In genomic region chr18:13416848-13417247, GRCh38 we compare ENCODE assay signal across 1 cellular context.
A peak's percentile ranks its signal among the peaks of the same experiment; 100 is the strongest.
TF ChIP-seq lines count a peak whose summit lies in the region.

No MANE protein-coding gene starts in this region.

TF ChIP-seq in HepG2, 621 proteins besides CTCF, POLR2A, EP300 and RAD21 (continued from another document):
- TF ChIP-seq HNF4A (CRISPR knock-in tag; IDR thresholded peaks at IDR 0.05), result 0 out of 2 replicates have a peak, but pooled peaks have one; percentile 19
- TF ChIP-seq RBAK (CRISPR knock-in tag; IDR thresholded peaks at IDR 0.05), result no peak
- TF ChIP-seq CAMTA2 (CRISPR knock-in tag; IDR thresholded peaks at IDR 0.05; ENCODE audit: borderline replicate concordance), result no peak
- no peak for TF ChIP-seq HNRNPK (IDR thresholded peaks at IDR 0.05; ENCODE audit: low read depth, low read length, poor library complexity, severe bottlenecking)
- no peak for TF ChIP-seq HMGA1 (CRISPR knock-in tag; conservative IDR thresholded peaks at IDR 0.05)
TF ChIP-seq in HepG2: peak in this region for 3.
